In genomic region chr14:100546051-100546443, GRCh38 we compare ENCODE assay signal across 9 cellular contexts. TPM values are rescaled to one million over a fixed set of nuclear protein-coding genes. Genes with fewer than 3 reads are reported as not detected.
DNase-seq lines count a peak whose midpoint lies in the region; ATAC-seq and TF ChIP-seq lines count a peak whose summit lies in the region.
"Had no signal": no experiment of that assay in that cellular context is flagged by ENCODE, and none has a peak within 500 bp of the region (broad histone marks: within the 10 kb centered on the region; RNA-seq: fewer than 3 reads in every experiment).

No MANE protein-coding gene starts in this region.

- peaks cover 24% of the 10 kb centered on the region for H3K4me1 Mint-ChIP-seq in CD8-positive, alpha-beta T cell (ENCODE audit: low read depth)
- H3K4me1 Mint-ChIP-seq in central memory CD8-positive, alpha-beta T cell = peaks cover 40% of the 10 kb centered on the region
- peaks cover 0 to 7% of the 10 kb centered on the region in 2 donors for H3K4me1 Mint-ChIP-seq in natural killer cell treated with Interleukin-12 subunit alpha and Interleukin-12 subunit beta and Interleukin-15 and Interleukin-18, amount 100 ng/mL, for 72 hours (ENCODE audit: low read depth in 2 of 2)

- no peaks in the 10 kb centered on the region for H3K36me3 ChIP-seq in CD8-positive, alpha-beta T cell (ENCODE audit: insufficient read depth, low read length)
- no peaks in the 10 kb centered on the region for H3K36me3 ChIP-seq in HUES64 (ENCODE audit: insufficient read depth, low read length)

- no peak overlapping the region for H3K9ac ChIP-seq in HUES64 (ENCODE audit: low read depth, low read length)

- no peak overlapping the region for H3K27ac Mint-ChIP-seq in CD8-positive, alpha-beta T cell
- peak overlapping the region; percentile 79 for H3K27ac Mint-ChIP-seq in central memory CD8-positive, alpha-beta T cell (ENCODE audit: low read depth)
- no peak overlapping the region for H3K27ac Mint-ChIP-seq in natural killer cell treated with Interleukin-12 subunit alpha and Interleukin-12 subunit beta and Interleukin-15 and Interleukin-18, amount 100 ng/mL, for 72 hours

- H3K9me3 Mint-ChIP-seq in CD8-positive, alpha-beta T cell = no peaks in the 10 kb centered on the region
- no peaks in the 10 kb centered on the region for H3K9me3 Mint-ChIP-seq in central memory CD8-positive, alpha-beta T cell
- H3K9me3 Mint-ChIP-seq in natural killer cell treated with Interleukin-12 subunit alpha and Interleukin-12 subunit beta and Interleukin-15 and Interleukin-18, amount 100 ng/mL, for 72 hours = no peaks in the 10 kb centered on the region
- H3K9me3 Mint-ChIP-seq: IgD-negative memory B cell had no signal

- no peak overlapping the region for H3K27ac ChIP-seq in CD8-positive, alpha-beta T cell (ENCODE audit: low read depth, low read length)
- no peak overlapping the region for H3K27ac ChIP-seq in HUES64 (ENCODE audit: low read depth, low read length)

- intact Hi-C loops in CD8-positive, alpha-beta T cell (cut with DNase I, micrococcal nuclease) = loop anchor here (5.0 to 10.0 kb wide), 9 partner anchors 101 to 1216 kb away; partner anchors contain the start of genes CYP46A1 (in 2 of the 2), WDR25 (in 2 of the 2), CCNK (in 1 of the 2) and PPP2R5C (in 1 of the 2)

- peak overlapping the region; percentile 49 for H3K4me3 Mint-ChIP-seq in CD8-positive, alpha-beta T cell
- peak overlapping the region; percentile 78 for H3K4me3 Mint-ChIP-seq in central memory CD8-positive, alpha-beta T cell
- H3K4me3 Mint-ChIP-seq in natural killer cell treated with Interleukin-12 subunit alpha and Interleukin-12 subunit beta and Interleukin-15 and Interleukin-18, amount 100 ng/mL, for 72 hours = peak overlapping the region; percentile 77

- no peak for TF ChIP-seq CTCF in CD8-positive, alpha-beta T cell (IDR thresholded peaks at IDR 0.05)

- peaks cover 36% of the 10 kb centered on the region for H3K4me1 ChIP-seq in CD8-positive, alpha-beta T cell (ENCODE audit: insufficient read depth, low read length)
- peaks cover 11% of the 10 kb centered on the region for H3K4me1 ChIP-seq in HUES64 (ENCODE audit: insufficient read depth, low read length)

- no peaks in the 10 kb centered on the region for H3K27me3 ChIP-seq in CD8-positive, alpha-beta T cell (ENCODE audit: insufficient read depth, low read length)
- peaks cover 19% of the 10 kb centered on the region for H3K27me3 ChIP-seq in HUES64 (ENCODE audit: insufficient read depth, low read length)

- H3K4me3 ChIP-seq in CD8-positive, alpha-beta T cell (ENCODE audit: low read depth, low read length) = no peak overlapping the region
- peak overlapping the region; percentile 46 for H3K4me3 ChIP-seq in HUES64 (ENCODE audit: low read length)

- DNase-seq in CD8-positive, alpha-beta T cell = peak in 1 of 7 experiments; percentile 16
- DNase-seq in central memory CD8-positive, alpha-beta T cell (ENCODE audit: low spot score in 2 of 2) = no peak
- DNase-seq in natural killer cell treated with Interleukin-12 subunit alpha and Interleukin-12 subunit beta and Interleukin-15 and Interleukin-18, amount 100 ng/mL, for 72 hours (ENCODE audit: low spot score) = no peak
- DNase-seq in HCEC 1CT (no peak), GM19240 (ENCODE audit: insufficient read length, low spot score) (no peak)

- peak; percentile 29 for ATAC-seq in CD8-positive, alpha-beta T cell
- no peak for ATAC-seq in central memory CD8-positive, alpha-beta T cell (replicated peaks; ENCODE audit: extremely low read depth, poor library complexity, severe bottlenecking)
- peak in 1 of 2 donors; percentile 54 for ATAC-seq in natural killer cell treated with Interleukin-12 subunit alpha and Interleukin-12 subunit beta and Interleukin-15 and Interleukin-18, amount 100 ng/mL, for 72 hours
- ATAC-seq in HG03439 (IDR thresholded peaks at IDR 0.05; ENCODE audit: unreplicated experiment) = no peak
- ATAC-seq in HG03457 (IDR thresholded peaks at IDR 0.05; ENCODE audit: unreplicated experiment) = no peak

- no peaks in the 10 kb centered on the region for H3K27me3 Mint-ChIP-seq in CD8-positive, alpha-beta T cell (ENCODE audit: low read depth)
- H3K27me3 Mint-ChIP-seq in central memory CD8-positive, alpha-beta T cell = no peaks in the 10 kb centered on the region
- peaks cover 0 to 6% of the 10 kb centered on the region in 2 donors for H3K27me3 Mint-ChIP-seq in natural killer cell treated with Interleukin-12 subunit alpha and Interleukin-12 subunit beta and Interleukin-15 and Interleukin-18, amount 100 ng/mL, for 72 hours

- WGBS in HUES64 = 34% methylated on average over 10 of the region's 28 CpGs

- POLR2A ChIA-PET in CD8-positive, alpha-beta T cell (lab: Charles Lee) = interaction anchor here (0.7 to 2.0 kb wide), 6 partner anchors 21 to 1872 kb away, joined by 3 to 6 read pairs (median 4); no protein-coding TSS in a partner anchor

- no peaks in the 10 kb centered on the region for H3K9me3 ChIP-seq in CD8-positive, alpha-beta T cell (ENCODE audit: low read length)
- no peaks in the 10 kb centered on the region for H3K9me3 ChIP-seq in HUES64 (ENCODE audit: insufficient read depth, low read depth, low read length)

- no peaks in the 10 kb centered on the region for H3K36me3 Mint-ChIP-seq in CD8-positive, alpha-beta T cell
- peaks cover 16% of the 10 kb centered on the region for H3K36me3 Mint-ChIP-seq in central memory CD8-positive, alpha-beta T cell (ENCODE audit: insufficient read depth)
- H3K36me3 Mint-ChIP-seq in natural killer cell treated with Interleukin-12 subunit alpha and Interleukin-12 subunit beta and Interleukin-15 and Interleukin-18, amount 100 ng/mL, for 72 hours = no peaks in the 10 kb centered on the region
- H3K36me3 Mint-ChIP-seq: IgD-negative memory B cell had no signal

- CTCF ChIA-PET in CD8-positive, alpha-beta T cell (lab: Charles Lee) = interaction anchor here (2.7 kb wide), 1 partner anchor 100 kb away, joined by 10 read pairs; no protein-coding TSS in a partner anchor

RNA-seq across cellular contexts. Expression of gene BEGAIN, which starts 41.2 kb away (rescaled TPM):
- total RNA-seq in CD8-positive, alpha-beta T cell = 1 to 10 TPM in 1 of 2 experiments, under 1 TPM in 1; 0.61 to 1.9 TPM
- 0.95 TPM for polyA plus RNA-seq in HUES64 (2013, experiment 1 of 2)
- 1.7 TPM for polyA plus RNA-seq in HUES64 (2013, experiment 2 of 2)
- total RNA-seq in natural killer cell treated with Interleukin-12 subunit alpha and Interleukin-12 subunit beta and Interleukin-15 and Interleukin-18, amount 100 ng/mL, for 72 hours = not detected
